Comparison of ENCODE assay signal across 9 cellular contexts in genomic region chr12:3199551-3200031, GRCh38.
DNase-seq lines count a peak whose midpoint lies in the region; ATAC-seq and TF ChIP-seq lines count a peak whose summit lies in the region.
"Had no signal": no experiment of that assay in that cellular context is flagged by ENCODE, and none has a peak within 500 bp of the region (broad histone marks: within the 10 kb centered on the region; RNA-seq: fewer than 3 reads in every experiment).

No MANE protein-coding gene starts in this region.

- DNase-seq in HEK293T (ENCODE audit: extremely low spot score) (peak; percentile 51), hepatocyte (ENCODE audit: low spot score) (peak; percentile 73), smooth muscle cell (lab: John Stamatoyannopoulos, UW; ENCODE audit: unreplicated experiment) (no peak)
- no peak for DNase-seq in activated T-cell treated with anti-CD3 and anti-CD28 coated beads, Interleukin-2, amount 50 U/mL, for 72 hours
- DNase-seq in effector CD8-positive, alpha-beta T cell (lab: John Stamatoyannopoulos, UW): no peak

- H3F3A ChIP-seq in smooth muscle cell (ENCODE audit: low read depth): no peaks in the 10 kb centered on the region

- peaks cover 31% of the 10 kb centered on the region for H3K27me3 Mint-ChIP-seq in activated T-cell treated with anti-CD3 and anti-CD28 coated beads, Interleukin-2, amount 50 U/mL, for 72 hours (ENCODE audit: low read depth)

- peak; percentile 3 to 31 for ATAC-seq in activated T-cell treated with anti-CD3 and anti-CD28 coated beads, Interleukin-2, amount 50 U/mL, for 72 hours (replicated peaks in 1 of 2)
- ATAC-seq in GM21825 (IDR thresholded peaks at IDR 0.05; ENCODE audit: unreplicated experiment) (no peak), HG03520 (IDR thresholded peaks at IDR 0.05; ENCODE audit: unreplicated experiment) (no peak), GM18909 (IDR thresholded peaks at IDR 0.05; ENCODE audit: poor library complexity, unreplicated experiment) (no peak)
- ATAC-seq: activated T-helper 17 cell treated with anti-CD3 and anti-CD28 coated beads, Interleukin-2, amount 50 U/mL, for 72 hours had no signal

- H3K4me2 ChIP-seq in hepatocyte (peak overlapping the region; percentile 98), smooth muscle cell (peak overlapping the region; percentile 98)

- CTCF ChIA-PET in HEK293T (lab: Yijun Ruan, JAX): interaction anchor here (0.5 to 1.3 kb wide), 4 partner anchors 9 to 825 kb away, joined by 3 to 4 read pairs (median 3); no protein-coding TSS in a partner anchor

- H3K27ac ChIP-seq in hepatocyte: no peak overlapping the region
- H3K27ac ChIP-seq in smooth muscle cell (ENCODE audit: low read depth): no peak overlapping the region

- H3K79me2 ChIP-seq in hepatocyte (peaks cover 4% of the 10 kb centered on the region), smooth muscle cell (ENCODE audit: low read depth) (no peaks in the 10 kb centered on the region)

- H3K4me3 ChIP-seq in hepatocyte (peak overlapping the region; percentile 63), smooth muscle cell (peak overlapping the region; percentile 57)

- H2AFZ ChIP-seq in hepatocyte (no peak overlapping the region), smooth muscle cell (ENCODE audit: low read depth) (no peak overlapping the region)

- H4K20me1 ChIP-seq in hepatocyte (ENCODE audit: insufficient read depth, poor library complexity, severe bottlenecking) (peaks cover 55% of the 10 kb centered on the region), smooth muscle cell (ENCODE audit: low read depth) (peaks cover 89% of the 10 kb centered on the region)

- H3K27me3 ChIP-seq in hepatocyte: peaks cover 17% of the 10 kb centered on the region
- H3K27me3 ChIP-seq in smooth muscle cell (ENCODE audit: low read depth): peaks cover 23% of the 10 kb centered on the region

- no peak overlapping the region for H3K27ac Mint-ChIP-seq in activated T-cell treated with anti-CD3 and anti-CD28 coated beads, Interleukin-2, amount 50 U/mL, for 72 hours
- H3K27ac Mint-ChIP-seq: activated T-helper 17 cell treated with anti-CD3 and anti-CD28 coated beads, Interleukin-2, amount 50 U/mL, for 72 hours had no signal

- peak overlapping the region; percentile 75 to 78 for H3K4me3 Mint-ChIP-seq in activated T-cell treated with anti-CD3 and anti-CD28 coated beads, Interleukin-2, amount 50 U/mL, for 72 hours
- H3K4me3 Mint-ChIP-seq: activated T-helper 17 cell treated with anti-CD3 and anti-CD28 coated beads, Interleukin-2, amount 50 U/mL, for 72 hours had no signal

- H3K9me2 ChIP-seq in hepatocyte (replicated peaks; ENCODE audit: insufficient read depth): no peaks in the 10 kb centered on the region

- H3K4me1 Mint-ChIP-seq in activated T-cell treated with anti-CD3 and anti-CD28 coated beads, Interleukin-2, amount 50 U/mL, for 72 hours (ENCODE audit: low read depth): peaks cover 14% of the 10 kb centered on the region
- H3K4me1 Mint-ChIP-seq: activated T-helper 17 cell treated with anti-CD3 and anti-CD28 coated beads, Interleukin-2, amount 50 U/mL, for 72 hours had no signal

- H3K36me3 ChIP-seq in hepatocyte (replicated peaks; ENCODE audit: insufficient read depth, low read depth) (no peaks in the 10 kb centered on the region), smooth muscle cell (ENCODE audit: low read depth) (no peaks in the 10 kb centered on the region)

- H3K9me3 Mint-ChIP-seq in activated T-cell treated with anti-CD3 and anti-CD28 coated beads, Interleukin-2, amount 50 U/mL, for 72 hours: no peaks in the 10 kb centered on the region
- H3K9me3 Mint-ChIP-seq: activated T-helper 17 cell treated with anti-CD3 and anti-CD28 coated beads, Interleukin-2, amount 50 U/mL, for 72 hours had no signal

- POLR2A ChIA-PET in HEK293T (lab: Yijun Ruan, JAX): no interaction called here

- peak; percentile 5 for TF ChIP-seq CTCF in hepatocyte (IDR thresholded peaks at IDR 0.05; ENCODE audit: poor library complexity)
- TF ChIP-seq CTCF in smooth muscle cell (IDR thresholded peaks at IDR 0.05; ENCODE audit: borderline replicate concordance, insufficient read depth, poor library complexity, severe bottlenecking): no peak

- H3K9me3 ChIP-seq in hepatocyte (ENCODE audit: low read depth) (no peaks in the 10 kb centered on the region), smooth muscle cell (replicated peaks; ENCODE audit: low read depth) (no peaks in the 10 kb centered on the region)

- H3K36me3 Mint-ChIP-seq in activated T-cell treated with anti-CD3 and anti-CD28 coated beads, Interleukin-2, amount 50 U/mL, for 72 hours (ENCODE audit: insufficient read depth in 2 of 2): no peaks in the 10 kb centered on the region

- H3K4me1 ChIP-seq in hepatocyte (ENCODE audit: insufficient read depth): peaks cover 9% of the 10 kb centered on the region
- H3K4me1 ChIP-seq in smooth muscle cell (ENCODE audit: low read depth): peaks cover 17% of the 10 kb centered on the region

- no peak overlapping the region for H3K9ac ChIP-seq in smooth muscle cell (ENCODE audit: low read depth)

- WGBS in hepatocyte (ENCODE audit: low lambda C conversion rate, missing lambda C conversion rate): 1% methylated on average over 43 of the region's 45 CpGs
- 6% methylated on average over 38 of the region's 45 CpGs for WGBS in smooth muscle cell (ENCODE audit: low lambda C conversion rate)

TF ChIP-seq in HEK293T, 16 proteins besides CTCF, POLR2A, EP300 and RAD21:
- TF ChIP-seq SP1 (IDR thresholded peaks at IDR 0.05) (no peak), L3MBTL2 (conservative IDR thresholded peaks at IDR 0.05) (peak; percentile 78)

Comparison
In these comparisons a context has a peak if more than half of its experiments do, and no peak if none do; other contexts are left out.
1. DNase-seq: peak in HEK293T (single experiment) and hepatocyte (single experiment); none in activated T-cell treated with anti-CD3 and anti-CD28 coated beads, Interleukin-2, amount 50 U/mL, for 72 hours (0 of 2), smooth muscle cell (single experiment) and effector CD8-positive, alpha-beta T cell (single experiment).
2. ATAC-seq: peak in activated T-cell treated with anti-CD3 and anti-CD28 coated beads, Interleukin-2, amount 50 U/mL, for 72 hours (2 of 2); none in GM21825 (single experiment), HG03520 (single experiment) and GM18909 (single experiment).